18 cellular contexts compared by ENCODE assay signal in genomic region chr1:65514083-65514482, GRCh38.
DNase-seq lines count a peak whose midpoint lies in the region; ATAC-seq and TF ChIP-seq lines count a peak whose summit lies in the region.
"Had no signal": no experiment of that assay in that cellular context is flagged by ENCODE, and none has a peak within 500 bp of the region (broad histone marks: within the 10 kb centered on the region; RNA-seq: fewer than 3 reads in every experiment).

No MANE protein-coding gene starts in this region.

- H3K9me3 ChIP-seq in psoas muscle = no peaks in the 10 kb centered on the region
- no peaks in the 10 kb centered on the region for H3K9me3 ChIP-seq in CD4-positive, alpha-beta memory T cell (ENCODE audit: control insufficient read depth in 1 of 2, low read length in 2 of 2)
- H3K9me3 ChIP-seq: body of pancreas, esophagus squamous epithelium, spleen had no signal

- peak overlapping the region; percentile 1 for H3K4me3 ChIP-seq in psoas muscle
- no peak overlapping the region for H3K4me3 ChIP-seq in CD4-positive, alpha-beta memory T cell (ENCODE audit: low read length in 2 of 2)
- H3K4me3 ChIP-seq: body of pancreas, esophagus squamous epithelium, spleen had no signal

- peaks cover 0 to 2% (median 0%) of the 10 kb centered on the region in 8 donors for H3K9me3 Mint-ChIP-seq in CD4-positive, alpha-beta memory T cell
- peaks cover 2% of the 10 kb centered on the region for H3K9me3 Mint-ChIP-seq in activated naive CD4-positive, alpha-beta T cell treated with anti-CD3 and anti-CD28 coated beads, Interleukin-2, amount 10 ng/mL, durations not matched to agents 7 days and 5 days

- peaks cover 29% of the 10 kb centered on the region for H3K4me1 ChIP-seq in psoas muscle
- no peaks in the 10 kb centered on the region for H3K4me1 ChIP-seq in CD4-positive, alpha-beta memory T cell (ENCODE audit: insufficient read depth, low read length)
- H3K4me1 ChIP-seq: esophagus squamous epithelium, spleen had no signal

- POLR2A ChIA-PET in CD4-positive, alpha-beta memory T cell (lab: Charles Lee; ENCODE audit: partially characterized antibody) = no interaction called here

- 12 to 18% (median 14%) methylated on average over 1 of the region's 1 CpG for WGBS in psoas muscle, 3 donors

- no peaks in the 10 kb centered on the region for H3K36me3 Mint-ChIP-seq in CD4-positive, alpha-beta memory T cell
- H3K36me3 Mint-ChIP-seq in activated naive CD4-positive, alpha-beta T cell treated with anti-CD3 and anti-CD28 coated beads, Interleukin-2, amount 10 ng/mL, durations not matched to agents 7 days and 5 days = no peaks in the 10 kb centered on the region
- H3K36me3 Mint-ChIP-seq: CD14-positive monocyte had no signal

- no peak overlapping the region for H3K4me3 Mint-ChIP-seq in CD4-positive, alpha-beta memory T cell
- H3K4me3 Mint-ChIP-seq in activated naive CD4-positive, alpha-beta T cell treated with anti-CD3 and anti-CD28 coated beads, Interleukin-2, amount 10 ng/mL, durations not matched to agents 7 days and 5 days = no peak overlapping the region
- H3K4me3 Mint-ChIP-seq: CD14-positive monocyte had no signal

- H3K27me3 ChIP-seq in psoas muscle (ENCODE audit: insufficient read depth in 3 of 3, low read length in 2 of 3) = no peaks in the 10 kb centered on the region
- H3K27me3 ChIP-seq in CD4-positive, alpha-beta memory T cell (ENCODE audit: insufficient read depth, low read length) = no peaks in the 10 kb centered on the region
- H3K27me3 ChIP-seq: body of pancreas, esophagus squamous epithelium, spleen had no signal

- peak overlapping the region; percentile 86 for H3K27ac ChIP-seq in psoas muscle
- no peak overlapping the region for H3K27ac ChIP-seq in CD4-positive, alpha-beta memory T cell (ENCODE audit: low read depth, low read length)
- H3K27ac ChIP-seq: body of pancreas, esophagus squamous epithelium, spleen had no signal

- ATAC-seq in psoas muscle = peak; percentile 88 to 98 (median 94)
- ATAC-seq in GM18519 (IDR thresholded peaks at IDR 0.05; ENCODE audit: low FRiP score, unreplicated experiment) = no peak
- ATAC-seq: body of pancreas, left colon had no signal

- H3K27ac Mint-ChIP-seq in CD4-positive, alpha-beta memory T cell = no peak overlapping the region
- H3K27ac Mint-ChIP-seq in activated naive CD4-positive, alpha-beta T cell treated with anti-CD3 and anti-CD28 coated beads, Interleukin-2, amount 10 ng/mL, durations not matched to agents 7 days and 5 days = no peak overlapping the region
- H3K27ac Mint-ChIP-seq: CD14-positive monocyte had no signal

- no peaks in the 10 kb centered on the region for H3K36me3 ChIP-seq in psoas muscle (ENCODE audit: insufficient read depth in 1 of 2, low read depth in 1 of 2)
- no peaks in the 10 kb centered on the region for H3K36me3 ChIP-seq in CD4-positive, alpha-beta memory T cell (ENCODE audit: insufficient read depth, low read length)
- H3K36me3 ChIP-seq: esophagus squamous epithelium, spleen had no signal

- TF ChIP-seq CTCF in psoas muscle (IDR thresholded peaks at IDR 0.05) = no peak

- DNase-seq in EH (ENCODE audit: low read depth) = peak; percentile 79
- peak; percentile 47 for DNase-seq in NCI-H2029 (lab: John Stamatoyannopoulos, UW)
- DNase-seq in fibroblast of gingiva (ENCODE audit: low read depth) = peak; percentile 99
- peak in 1 of 2 donors; percentile 52 for DNase-seq in psoas muscle
- no peak for DNase-seq in CD4-positive, alpha-beta memory T cell
- no peak for DNase-seq in activated naive CD4-positive, alpha-beta T cell treated with anti-CD3 and anti-CD28 coated beads, Interleukin-2, amount 10 ng/mL, durations not matched to agents 7 days and 5 days
- DNase-seq: activated CD4-positive, alpha-beta T cell treated with anti-CD3 and anti-CD28 coated beads for 4 hours; activated naive CD4-positive, alpha-beta T cell treated with anti-CD3 and anti-CD28 coated beads, Interleukin-2, amount 50 U/mL, for 16 hours; DMS79 treated with DMSO at 0.1 percent for 48 hours; esophagus squamous epithelium; left colon; MM.1S; NCI-H1694; NCI-H526 treated with DMSO at 0.1 percent for 48 hours; spleen had no signal

- intact Hi-C loops in psoas muscle (cut with DNase I) = loop anchor here in 1 of 2 donors (5.0 kb wide), 1 partner anchor 92 kb away; the partner anchor contains the start of genes LEPR and LEPROT
- intact Hi-C loops in CD4-positive, alpha-beta memory T cell (cut with micrococcal nuclease) = no loop called here

- no peaks in the 10 kb centered on the region for H3K4me1 Mint-ChIP-seq in CD4-positive, alpha-beta memory T cell
- H3K4me1 Mint-ChIP-seq in activated naive CD4-positive, alpha-beta T cell treated with anti-CD3 and anti-CD28 coated beads, Interleukin-2, amount 10 ng/mL, durations not matched to agents 7 days and 5 days = no peaks in the 10 kb centered on the region
- H3K4me1 Mint-ChIP-seq: CD14-positive monocyte had no signal

- CTCF ChIA-PET in CD4-positive, alpha-beta memory T cell (lab: Charles Lee; ENCODE audit: partially characterized antibody) = no interaction called here
- CTCF ChIA-PET in activated naive CD4-positive, alpha-beta T cell treated with anti-CD3 and anti-CD28 coated beads, Interleukin-2, amount 10 ng/mL, durations not matched to agents 7 days and 5 days (lab: Charles Lee) = no interaction called here

- H3K27me3 Mint-ChIP-seq in CD4-positive, alpha-beta memory T cell = no peaks in the 10 kb centered on the region
- H3K27me3 Mint-ChIP-seq in activated naive CD4-positive, alpha-beta T cell treated with anti-CD3 and anti-CD28 coated beads, Interleukin-2, amount 10 ng/mL, durations not matched to agents 7 days and 5 days = peaks cover 9% of the 10 kb centered on the region

Comparison
In these comparisons a context has a peak if more than half of its experiments do, and no peak if none do; other contexts are left out.
1. DNase-seq: peak in EH (single experiment), NCI-H2029 (single experiment) and fibroblast of gingiva (single experiment); none in CD4-positive, alpha-beta memory T cell (0 of 5) and activated naive CD4-positive, alpha-beta T cell treated with anti-CD3 and anti-CD28 coated beads, Interleukin-2, amount 10 ng/mL, durations not matched to agents 7 days and 5 days (single experiment).